Comparison of ENCODE assay signal across 8 cellular contexts in genomic region chr17:41678907-41679739, GRCh38. TPM values are rescaled to one million over a fixed set of nuclear protein-coding genes. Genes with fewer than 3 reads are reported as not detected.
DNase-seq lines count a peak whose midpoint lies in the region; ATAC-seq and TF ChIP-seq lines count a peak whose summit lies in the region.

No MANE protein-coding gene starts in this region.

- H3K27ac Mint-ChIP-seq in stimulated activated naive CD8-positive, alpha-beta T cell treated with anti-CD3 and anti-CD28 coated beads, Interleukin-15, amount 100 ng/mL, for 72 hours, result peak overlapping the region; percentile 94 to 98

- no peaks in the 10 kb centered on the region for H3K9me3 ChIP-seq in Peyer's patch

- H3K4me1 Mint-ChIP-seq in stimulated activated naive CD8-positive, alpha-beta T cell treated with anti-CD3 and anti-CD28 coated beads, Interleukin-15, amount 100 ng/mL, for 72 hours, result peaks cover 77% of the 10 kb centered on the region

- H3K36me3 ChIP-seq in Peyer's patch, result no peaks in the 10 kb centered on the region

- H3K4me3 ChIP-seq in Peyer's patch, result peak overlapping the region in 3 of 4 donors; percentile 4 to 43 (median 26)

- DNase-seq in Peyer's patch (peak; percentile 38 to 70 (median 42)), amniotic epithelial cell (ENCODE audit: low read depth) (peak; percentile 83), kidney glomerular epithelial cell (lab: John Stamatoyannopoulos, UW) (peak; percentile 83), globus pallidus (ENCODE audit: low spot score) (no peak), NCI-H69 (lab: John Stamatoyannopoulos, UW) (no peak)
- peak; percentile 67 to 84 for DNase-seq in stimulated activated naive CD8-positive, alpha-beta T cell treated with anti-CD3 and anti-CD28 coated beads, Interleukin-15, amount 100 ng/mL, for 72 hours

- peak overlapping the region; percentile 79 to 83 for H3K4me3 Mint-ChIP-seq in stimulated activated naive CD8-positive, alpha-beta T cell treated with anti-CD3 and anti-CD28 coated beads, Interleukin-15, amount 100 ng/mL, for 72 hours

- TF ChIP-seq CTCF in GM12874 (IDR thresholded peaks at IDR 0.05; ENCODE audit: insufficient read depth, low read depth, low read length) (peak; percentile 24; the same call in 1 of the 2 replicates), Peyer's patch (IDR thresholded peaks at IDR 0.05) (peak in 4 of 6 experiments; percentile 12 to 30 (median 20))

- peaks cover 7 to 9% of the 10 kb centered on the region in 2 donors for H3K9me3 Mint-ChIP-seq in stimulated activated naive CD8-positive, alpha-beta T cell treated with anti-CD3 and anti-CD28 coated beads, Interleukin-15, amount 100 ng/mL, for 72 hours

- peak; percentile 58 for ATAC-seq in HG02678 (IDR thresholded peaks at IDR 0.05; ENCODE audit: unreplicated experiment)
- peak; percentile 92 for ATAC-seq in stimulated activated naive CD8-positive, alpha-beta T cell treated with anti-CD3 and anti-CD28 coated beads, Interleukin-15, amount 100 ng/mL, for 72 hours

- H3K27me3 Mint-ChIP-seq in stimulated activated naive CD8-positive, alpha-beta T cell treated with anti-CD3 and anti-CD28 coated beads, Interleukin-15, amount 100 ng/mL, for 72 hours, result no peaks in the 10 kb centered on the region

- peaks cover 0 to 7% (median 3%) of the 10 kb centered on the region in 4 donors for H3K4me1 ChIP-seq in Peyer's patch

- TF ChIP-seq POLR2A in Peyer's patch (IDR thresholded peaks at IDR 0.05), result no peak

- no peaks in the 10 kb centered on the region for H3K27me3 ChIP-seq in Peyer's patch

- H3K27ac ChIP-seq in Peyer's patch, result peak overlapping the region; percentile 52 to 89 (median 68)

RNA-seq across cellular contexts. Expression of gene EIF1, which starts 9.6 kb away (rescaled TPM):
- 100 to 1,000 TPM; 123 to 226 (median 188) TPM for total RNA-seq in Peyer's patch

RNA-seq across cellular contexts. Expression of gene GAST, which starts 33.0 kb away (rescaled TPM):
- total RNA-seq in Peyer's patch, result not detected

RNA-seq across cellular contexts. Expression of gene KRT17, which starts 54.7 kb away (rescaled TPM):
- total RNA-seq in Peyer's patch, result 1 to 10 TPM in 1 of 4 donors, not detected in 3; 2.7 TPM

RNA-seq across cellular contexts. Expression of gene HAP1, which starts 55.3 kb away (rescaled TPM):
- 1 to 10 TPM in 1 of 4 donors, under 1 TPM in 1, not detected in 2; 0.94 to 5.0 TPM for total RNA-seq in Peyer's patch

Comparison
In these comparisons a context has a peak if more than half of its experiments do, and no peak if none do; other contexts are left out.
1. DNase-seq: peak in Peyer's patch (3 of 3), amniotic epithelial cell (single experiment), kidney glomerular epithelial cell (single experiment) and stimulated activated naive CD8-positive, alpha-beta T cell treated with anti-CD3 and anti-CD28 coated beads, Interleukin-15, amount 100 ng/mL, for 72 hours (2 of 2); none in globus pallidus (single experiment) and NCI-H69 (single experiment).